In the genomic region with DNA sequence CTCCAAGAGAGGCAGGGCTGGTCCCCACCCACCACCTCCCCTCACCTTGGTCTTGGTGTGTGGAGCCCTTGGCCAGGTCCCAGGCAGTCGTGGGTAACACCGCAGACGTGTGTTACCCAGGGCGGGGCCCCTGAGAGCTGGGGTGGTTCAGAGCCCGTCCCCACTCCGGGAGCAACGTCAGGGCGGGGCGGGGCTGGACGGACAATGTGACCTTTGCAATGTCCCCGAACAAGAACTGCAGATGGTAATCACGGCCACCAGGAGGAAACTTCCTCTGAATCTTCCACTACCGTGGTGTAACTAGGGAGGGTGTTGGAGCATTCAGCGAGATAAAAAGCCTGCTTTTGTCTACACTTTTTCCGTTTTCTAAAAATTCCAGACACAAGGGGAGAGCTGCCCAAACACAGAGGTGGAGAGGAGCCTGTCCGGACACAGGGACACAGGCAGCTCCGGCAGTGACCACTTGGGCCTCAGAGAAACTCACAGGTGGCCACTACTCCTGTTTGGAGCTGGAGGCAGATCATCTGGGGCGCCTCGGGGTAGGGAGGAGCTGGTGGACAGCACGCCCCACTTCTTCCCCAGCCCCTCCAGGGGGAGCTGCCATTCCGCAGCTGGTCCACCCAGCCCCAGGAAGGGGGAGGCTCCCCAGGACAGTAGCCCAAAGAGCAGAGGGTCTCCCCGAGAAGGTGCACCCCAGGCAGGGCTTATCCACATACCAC, we compare ENCODE assay signal across 8 cellular contexts. TPM values are rescaled to one million over a fixed set of nuclear protein-coding genes. Genes with fewer than 3 reads are reported as not detected.
DNase-seq lines count a peak whose midpoint lies in the region; ATAC-seq and TF ChIP-seq lines count a peak whose summit lies in the region.

No MANE protein-coding gene starts in this region.

- H3K27me3 ChIP-seq in MG63 (no peaks in the 10 kb centered on the region), neutrophil (no peaks in the 10 kb centered on the region)

- H3K4me1 Mint-ChIP-seq in activated T-helper 1 cell treated with anti-CD3 and anti-CD28 coated beads, Interleukin-12 subunit alpha, Interleukin-12 subunit beta, Interleukin-2, Interleukin-4 antibody, amounts not matched to agents 30 ng/mL and 10 ng/mL and 1 ng/mL, durations not matched to agents 14 hours and 24 hours and 36 hours (ENCODE audit: low read depth) = no peaks in the 10 kb centered on the region
- H3K4me1 Mint-ChIP-seq in glutamatergic neuron (ENCODE audit: low read depth, unreplicated experiment) = peaks cover 19% of the 10 kb centered on the region

- no peaks in the 10 kb centered on the region for H3K9me3 Mint-ChIP-seq in activated T-helper 1 cell treated with anti-CD3 and anti-CD28 coated beads, Interleukin-12 subunit alpha, Interleukin-12 subunit beta, Interleukin-2, Interleukin-4 antibody, amounts not matched to agents 30 ng/mL and 10 ng/mL and 1 ng/mL, durations not matched to agents 14 hours and 24 hours and 36 hours
- H3K9me3 Mint-ChIP-seq in glutamatergic neuron (ENCODE audit: unreplicated experiment) = peaks cover 9% of the 10 kb centered on the region

- TF ChIP-seq CTCF in glutamatergic neuron (IDR thresholded peaks at IDR 0.05; ENCODE audit: partially characterized antibody, unreplicated experiment) = peak; percentile 71
- TF ChIP-seq CTCF in neutrophil (IDR thresholded peaks at IDR 0.05) = peak; percentile 83

- intact Hi-C loops in activated T-helper 1 cell treated with anti-CD3 and anti-CD28 coated beads, Interleukin-12 subunit alpha, Interleukin-12 subunit beta, Interleukin-2, Interleukin-4 antibody, amounts not matched to agents 30 ng/mL and 10 ng/mL and 1 ng/mL, durations not matched to agents 14 hours and 24 hours and 36 hours (cut with micrococcal nuclease) = loop anchor here (1.0 kb wide), 1 partner anchor 14 kb away; a partner anchor contains a TSS

- peak overlapping the region; percentile 59 for H3K27ac ChIP-seq in neutrophil

- no peaks in the 10 kb centered on the region for H3K36me3 Mint-ChIP-seq in activated T-helper 1 cell treated with anti-CD3 and anti-CD28 coated beads, Interleukin-12 subunit alpha, Interleukin-12 subunit beta, Interleukin-2, Interleukin-4 antibody, amounts not matched to agents 30 ng/mL and 10 ng/mL and 1 ng/mL, durations not matched to agents 14 hours and 24 hours and 36 hours (ENCODE audit: low read depth)
- H3K36me3 Mint-ChIP-seq in glutamatergic neuron (ENCODE audit: unreplicated experiment) = no peaks in the 10 kb centered on the region

- ATAC-seq in GM19023 (IDR thresholded peaks at IDR 0.05; ENCODE audit: unreplicated experiment) = no peak

- 0 out of 2 replicates have a peak, but pooled peaks cover 2% of the 10 kb centered on the region for H3K36me3 ChIP-seq in MG63
- H3K36me3 ChIP-seq in neutrophil = no peaks in the 10 kb centered on the region

- DNase-seq in DMS 273 (lab: John Stamatoyannopoulos, UW; ENCODE audit: unreplicated experiment) (peak; percentile 63), DMS 273 treated with DMSO at 0.1 percent for 48 hours (lab: John Stamatoyannopoulos, UW) (no peak), MG63 (peak; percentile 78), glutamatergic neuron (peak; percentile 61), NCI-H2171 treated with DMSO at 0.1 percent for 48 hours (lab: John Stamatoyannopoulos, UW) (no peak)
- peak; percentile 9 for DNase-seq in activated T-helper 1 cell treated with anti-CD3 and anti-CD28 coated beads, Interleukin-12 subunit alpha, Interleukin-12 subunit beta, Interleukin-2, Interleukin-4 antibody, amounts not matched to agents 30 ng/mL and 10 ng/mL and 1 ng/mL, durations not matched to agents 14 hours and 24 hours and 36 hours (ENCODE audit: low spot score)

- H3K27ac Mint-ChIP-seq in activated T-helper 1 cell treated with anti-CD3 and anti-CD28 coated beads, Interleukin-12 subunit alpha, Interleukin-12 subunit beta, Interleukin-2, Interleukin-4 antibody, amounts not matched to agents 30 ng/mL and 10 ng/mL and 1 ng/mL, durations not matched to agents 14 hours and 24 hours and 36 hours = no peak overlapping the region
- peak overlapping the region; percentile 68 for H3K27ac Mint-ChIP-seq in glutamatergic neuron (ENCODE audit: unreplicated experiment)

- peaks cover 6% of the 10 kb centered on the region for H3K27me3 Mint-ChIP-seq in activated T-helper 1 cell treated with anti-CD3 and anti-CD28 coated beads, Interleukin-12 subunit alpha, Interleukin-12 subunit beta, Interleukin-2, Interleukin-4 antibody, amounts not matched to agents 30 ng/mL and 10 ng/mL and 1 ng/mL, durations not matched to agents 14 hours and 24 hours and 36 hours (ENCODE audit: insufficient read depth)
- peaks cover 14% of the 10 kb centered on the region for H3K27me3 Mint-ChIP-seq in glutamatergic neuron (ENCODE audit: unreplicated experiment)

- H3K9me3 ChIP-seq in MG63 = no peaks in the 10 kb centered on the region
- H3K9me3 ChIP-seq in neutrophil = no peaks in the 10 kb centered on the region

- peak overlapping the region; percentile 9; the same call in 1 of the 2 replicates for H3K4me3 ChIP-seq in MG63
- peak overlapping the region in 1 of 2 experiments; percentile 3 for H3K4me3 ChIP-seq in neutrophil (ENCODE audit: low read depth in 1 of 2, low read length in 1 of 2)

- H3K4me3 Mint-ChIP-seq in activated T-helper 1 cell treated with anti-CD3 and anti-CD28 coated beads, Interleukin-12 subunit alpha, Interleukin-12 subunit beta, Interleukin-2, Interleukin-4 antibody, amounts not matched to agents 30 ng/mL and 10 ng/mL and 1 ng/mL, durations not matched to agents 14 hours and 24 hours and 36 hours = no peak overlapping the region
- peak overlapping the region; percentile 52 for H3K4me3 Mint-ChIP-seq in glutamatergic neuron (ENCODE audit: unreplicated experiment)

- H3K4me1 ChIP-seq in neutrophil (ENCODE audit: control insufficient read depth in 1 of 2, insufficient read depth in 1 of 2, low read depth in 1 of 2, low read length in 1 of 2) = peaks cover 19 to 25% of the 10 kb centered on the region in 2 experiments

RNA-seq across cellular contexts. Expression of a gene that starts 14.2 kb away (rescaled TPM):
- 76.4 and 121 TPM in 2 replicates for total RNA-seq in MG63 (2014; rRNA removed; shearing (Covaris generic); ENCODE audit: low replicate concordance)
- total RNA-seq in activated T-helper 1 cell treated with anti-CD3 and anti-CD28 coated beads, Interleukin-12 subunit alpha, Interleukin-12 subunit beta, Interleukin-2, Interleukin-4 antibody, amounts not matched to agents 30 ng/mL and 10 ng/mL and 1 ng/mL, durations not matched to agents 14 hours and 24 hours and 36 hours = 99.7 and 101 TPM in 2 replicates
- total RNA-seq in glutamatergic neuron (ENCODE audit: unreplicated experiment) = 92.4 TPM

Comparison
In these comparisons a context has a peak if more than half of its experiments do, and no peak if none do; other contexts are left out.
1. DNase-seq: peak in DMS 273 (single experiment), MG63 (single experiment), activated T-helper 1 cell treated with anti-CD3 and anti-CD28 coated beads, Interleukin-12 subunit alpha, Interleukin-12 subunit beta, Interleukin-2, Interleukin-4 antibody, amounts not matched to agents 30 ng/mL and 10 ng/mL and 1 ng/mL, durations not matched to agents 14 hours and 24 hours and 36 hours (single experiment) and glutamatergic neuron (single experiment); none in DMS 273 treated with DMSO at 0.1 percent for 48 hours (single experiment) and NCI-H2171 treated with DMSO at 0.1 percent for 48 hours (single experiment).